ENCODE assay signal across 8 cellular contexts in the genomic region with DNA sequence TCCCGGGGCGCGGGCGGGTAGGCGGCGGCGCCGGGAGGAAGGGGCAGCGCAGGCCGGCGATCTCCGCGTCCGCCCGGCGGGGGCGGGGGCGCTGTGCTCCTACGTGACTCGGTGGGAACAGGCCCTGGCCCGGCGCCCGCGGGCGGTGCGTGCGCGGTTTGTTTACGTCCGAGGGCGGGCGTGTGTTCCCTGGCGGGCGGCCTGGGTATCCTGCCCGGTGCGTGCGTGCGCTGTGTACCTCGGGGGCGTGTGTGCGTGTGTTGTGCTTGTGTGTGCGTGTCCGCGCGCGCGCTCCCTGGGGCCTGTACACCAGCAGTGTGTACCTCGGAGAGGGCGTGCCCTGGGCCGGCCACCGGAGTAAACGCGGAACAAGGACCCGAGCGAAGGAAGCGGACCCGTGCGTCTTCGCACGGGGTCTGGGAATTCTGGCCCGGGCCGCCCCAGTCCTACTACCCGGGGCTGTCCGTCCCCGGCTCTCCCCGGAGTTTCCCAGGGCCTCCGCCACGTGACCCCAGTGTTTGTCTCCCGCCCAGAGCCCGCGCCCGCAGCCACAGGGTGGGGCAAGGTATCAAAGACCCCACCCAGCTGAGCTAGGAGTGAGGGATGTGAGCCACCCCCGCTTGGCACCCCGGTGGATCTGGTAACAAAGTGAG. TPM values are rescaled to one million over a fixed set of nuclear protein-coding genes. Genes with fewer than 3 reads are reported as not detected.
DNase-seq lines count a peak whose midpoint lies in the region; ATAC-seq and TF ChIP-seq lines count a peak whose summit lies in the region.

No MANE protein-coding gene starts in this region.

- TF ChIP-seq CTCF in HEK293 (tag by site-specific recombination; IDR thresholded peaks at IDR 0.05) (peak; percentile 87), suprapubic skin (IDR thresholded peaks at IDR 0.05) (no peak)

- TF ChIP-seq POLR2A in suprapubic skin (IDR thresholded peaks at IDR 0.05) = no peak

- H3K4me3 ChIP-seq in HEK293 (ENCODE audit: low read depth, low read length) (peak overlapping the region; percentile 64), esophagus (ENCODE audit: low read depth in 1 of 2, low read length in 2 of 2) (peak overlapping the region; percentile 64 to 74), muscle layer of colon (ENCODE audit: low read depth in 1 of 2, low read length in 2 of 2) (peak overlapping the region; percentile 77 to 80), suprapubic skin (peak overlapping the region; percentile 95)

- ATAC-seq in activated T-cell treated with anti-CD3 and anti-CD28 coated beads, Interleukin-2, amount 50 U/mL, for 4 hours = peak; percentile 53 to 56
- ATAC-seq in GM18858 (IDR thresholded peaks at IDR 0.05; ENCODE audit: unreplicated experiment) = no peak

- H3K27me3 ChIP-seq in esophagus (ENCODE audit: control insufficient read depth in 1 of 2, insufficient read depth in 2 of 2, low read length in 2 of 2) = no peaks in the 10 kb centered on the region
- H3K27me3 ChIP-seq in muscle layer of colon (ENCODE audit: control insufficient read depth in 1 of 2, insufficient read depth in 2 of 2, low read length in 2 of 2) = no peaks in the 10 kb centered on the region
- no peaks in the 10 kb centered on the region for H3K27me3 ChIP-seq in suprapubic skin

- H3K4me3 Mint-ChIP-seq in activated T-cell treated with anti-CD3 and anti-CD28 coated beads, Interleukin-2, amount 50 U/mL, for 4 hours = peak overlapping the region; percentile 84

- H3K9me3 ChIP-seq in HEK293 (ENCODE audit: control insufficient read depth, insufficient read depth, low read depth, low read length) = no peaks in the 10 kb centered on the region
- H3K9me3 ChIP-seq in esophagus (ENCODE audit: control insufficient read depth in 2 of 2, insufficient read depth in 1 of 2, low read depth in 1 of 2, low read length in 1 of 2) = no peaks in the 10 kb centered on the region
- no peaks in the 10 kb centered on the region for H3K9me3 ChIP-seq in muscle layer of colon (ENCODE audit: low read length)
- H3K9me3 ChIP-seq in suprapubic skin = no peaks in the 10 kb centered on the region

- H3K36me3 ChIP-seq in HEK293 (ENCODE audit: control insufficient read depth in 2 of 2, insufficient read depth in 1 of 2, low read length in 2 of 2) (no peaks in the 10 kb centered on the region), esophagus (ENCODE audit: control insufficient read depth in 2 of 2, insufficient read depth in 2 of 2, low read length in 1 of 2) (peaks cover 0 to 2% of the 10 kb centered on the region in 2 donors), muscle layer of colon (ENCODE audit: insufficient read depth, low read length) (no peaks in the 10 kb centered on the region), suprapubic skin (no peaks in the 10 kb centered on the region)

- peak; percentile 83 for DNase-seq in GM03348 (ENCODE audit: low spot score)
- DNase-seq in NCI-H526 (lab: John Stamatoyannopoulos, UW) = peak; percentile 27 to 66
- DNase-seq in activated T-cell treated with anti-CD3 and anti-CD28 coated beads, Interleukin-2, amount 50 U/mL, for 4 hours = peak; percentile 32
- peak; percentile 95 to 97 for DNase-seq in suprapubic skin (ENCODE audit: low spot score in 2 of 2)

- TF ChIP-seq EP300 in suprapubic skin (IDR thresholded peaks at IDR 0.05) = peak; percentile 85

- peak overlapping the region; percentile 41 for H3K9ac ChIP-seq in muscle layer of colon (ENCODE audit: low read length)

- H3K4me1 Mint-ChIP-seq in activated T-cell treated with anti-CD3 and anti-CD28 coated beads, Interleukin-2, amount 50 U/mL, for 4 hours (ENCODE audit: low read depth) = peaks cover 30% of the 10 kb centered on the region

- H3K4me1 ChIP-seq in HEK293 (ENCODE audit: control insufficient read depth, insufficient read depth, low read length) (no peaks in the 10 kb centered on the region), esophagus (ENCODE audit: control insufficient read depth in 2 of 2, insufficient read depth in 2 of 2, low read length in 1 of 2) (peaks cover 0 to 3% of the 10 kb centered on the region in 2 donors), muscle layer of colon (ENCODE audit: insufficient read depth, low read length) (peaks cover 37% of the 10 kb centered on the region), suprapubic skin (peaks cover 37% of the 10 kb centered on the region)

- POLR2A ChIA-PET in HEK293 (lab: Yijun Ruan, JAX) = interaction anchor here (0.6 to 2.1 kb wide), 5 partner anchors 19 to 283 kb away, joined by 3 to 12 read pairs (median 3); a partner anchor contains a TSS

- 0% methylated on average over 65 to 74 of the region's 74 CpGs for WGBS in esophagus, 2 donors
- 0% methylated on average over 10 of the region's 74 CpGs for WGBS in suprapubic skin

- H3K27ac ChIP-seq in HEK293 (ENCODE audit: extremely low read depth, low read depth, low read length) = no peak overlapping the region
- peak overlapping the region; percentile 98 to 99 for H3K27ac ChIP-seq in esophagus (ENCODE audit: low read depth in 2 of 2, low read length in 1 of 2)
- peak overlapping the region; percentile 85 for H3K27ac ChIP-seq in muscle layer of colon (ENCODE audit: low read depth, low read length)
- peak overlapping the region; percentile 100 for H3K27ac ChIP-seq in suprapubic skin

- H3K27me3 Mint-ChIP-seq in activated T-cell treated with anti-CD3 and anti-CD28 coated beads, Interleukin-2, amount 50 U/mL, for 4 hours (ENCODE audit: low read depth) = no peaks in the 10 kb centered on the region

- no peaks in the 10 kb centered on the region for H3K9me3 Mint-ChIP-seq in activated T-cell treated with anti-CD3 and anti-CD28 coated beads, Interleukin-2, amount 50 U/mL, for 4 hours

- no peaks in the 10 kb centered on the region for H3K36me3 Mint-ChIP-seq in activated T-cell treated with anti-CD3 and anti-CD28 coated beads, Interleukin-2, amount 50 U/mL, for 4 hours (ENCODE audit: insufficient read depth)

- CTCF ChIA-PET in HEK293 (lab: Yijun Ruan, JAX) = interaction anchor here (0.7 to 0.8 kb wide), 3 partner anchors 10 to 151 kb away, joined by 3 to 5 read pairs (median 4); no protein-coding TSS in a partner anchor

TF ChIP-seq in HEK293, 187 proteins besides CTCF, POLR2A, EP300 and RAD21 (continues in another document):
- TF ChIP-seq OSR2 (tag by site-specific recombination; IDR thresholded peaks at IDR 0.05) (no peak), ZNF169 (tag by site-specific recombination; IDR thresholded peaks at IDR 0.05) (no peak), ZNF211 (tag by site-specific recombination; IDR thresholded peaks at IDR 0.05; ENCODE audit: low read depth) (no peak), FEZF1 (tag by site-specific recombination; IDR thresholded peaks at IDR 0.05) (no peak), ZNF416 (tag by site-specific recombination; IDR thresholded peaks at IDR 0.05) (no peak), SALL2 (tag by site-specific recombination; IDR thresholded peaks at IDR 0.05; ENCODE audit: borderline replicate concordance) (no peak), ZNF174 (tag by site-specific recombination; IDR thresholded peaks at IDR 0.05) (no peak), ZNF114 (tag by site-specific recombination; IDR thresholded peaks at IDR 0.05) (no peak), ZNF837 (tag by site-specific recombination; IDR thresholded peaks at IDR 0.05) (no peak), TRIM28 (IDR thresholded peaks at IDR 0.05; ENCODE audit: borderline replicate concordance, low read length) (no peak), ZNF510 (tag by site-specific recombination; IDR thresholded peaks at IDR 0.05; ENCODE audit: insufficient replicate concordance) (no peak), ZNF157 (tag by site-specific recombination; IDR thresholded peaks at IDR 0.05) (no peak), ZNF48 (tag by site-specific recombination; IDR thresholded peaks at IDR 0.05) (no peak), SP2 (tag by site-specific recombination; IDR thresholded peaks at IDR 0.05) (peak; percentile 72), ZNF544 (tag by site-specific recombination; IDR thresholded peaks at IDR 0.05) (no peak)
- TF ChIP-seq, protein P1, sequence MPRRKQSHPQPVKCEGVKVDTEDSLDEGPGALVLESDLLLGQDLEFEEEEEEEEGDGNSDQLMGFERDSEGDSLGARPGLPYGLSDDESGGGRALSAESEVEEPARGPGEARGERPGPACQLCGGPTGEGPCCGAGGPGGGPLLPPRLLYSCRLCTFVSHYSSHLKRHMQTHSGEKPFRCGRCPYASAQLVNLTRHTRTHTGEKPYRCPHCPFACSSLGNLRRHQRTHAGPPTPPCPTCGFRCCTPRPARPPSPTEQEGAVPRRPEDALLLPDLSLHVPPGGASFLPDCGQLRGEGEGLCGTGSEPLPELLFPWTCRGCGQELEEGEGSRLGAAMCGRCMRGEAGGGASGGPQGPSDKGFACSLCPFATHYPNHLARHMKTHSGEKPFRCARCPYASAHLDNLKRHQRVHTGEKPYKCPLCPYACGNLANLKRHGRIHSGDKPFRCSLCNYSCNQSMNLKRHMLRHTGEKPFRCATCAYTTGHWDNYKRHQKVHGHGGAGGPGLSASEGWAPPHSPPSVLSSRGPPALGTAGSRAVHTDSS (tag by site-specific recombination; IDR thresholded peaks at IDR 0.05) = no peak
- TF ChIP-seq, protein P2, sequence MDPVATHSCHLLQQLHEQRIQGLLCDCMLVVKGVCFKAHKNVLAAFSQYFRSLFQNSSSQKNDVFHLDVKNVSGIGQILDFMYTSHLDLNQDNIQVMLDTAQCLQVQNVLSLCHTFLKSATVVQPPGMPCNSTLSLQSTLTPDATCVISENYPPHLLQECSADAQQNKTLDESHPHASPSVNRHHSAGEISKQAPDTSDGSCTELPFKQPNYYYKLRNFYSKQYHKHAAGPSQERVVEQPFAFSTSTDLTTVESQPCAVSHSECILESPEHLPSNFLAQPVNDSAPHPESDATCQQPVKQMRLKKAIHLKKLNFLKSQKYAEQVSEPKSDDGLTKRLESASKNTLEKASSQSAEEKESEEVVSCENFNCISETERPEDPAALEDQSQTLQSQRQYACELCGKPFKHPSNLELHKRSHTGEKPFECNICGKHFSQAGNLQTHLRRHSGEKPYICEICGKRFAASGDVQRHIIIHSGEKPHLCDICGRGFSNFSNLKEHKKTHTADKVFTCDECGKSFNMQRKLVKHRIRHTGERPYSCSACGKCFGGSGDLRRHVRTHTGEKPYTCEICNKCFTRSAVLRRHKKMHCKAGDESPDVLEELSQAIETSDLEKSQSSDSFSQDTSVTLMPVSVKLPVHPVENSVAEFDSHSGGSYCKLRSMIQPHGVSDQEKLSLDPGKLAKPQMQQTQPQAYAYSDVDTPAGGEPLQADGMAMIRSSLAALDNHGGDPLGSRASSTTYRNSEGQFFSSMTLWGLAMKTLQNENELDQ (tag by site-specific recombination; IDR thresholded peaks at IDR 0.05; ENCODE audit: low read depth) = no peak

RNA-seq across cellular contexts. Expression of a gene that starts 0.8 kb away (rescaled TPM):
- total RNA-seq in activated T-cell treated with anti-CD3 and anti-CD28 coated beads, Interleukin-2, amount 50 U/mL, for 4 hours = 10 to 100 TPM in 2 of 3 donors, 1 to 10 TPM in 1; 8.9 to 12.2 (median 10.7) TPM
- 10 to 100 TPM; 34.7 to 99.6 TPM for polyA plus RNA-seq in esophagus
- total RNA-seq in suprapubic skin = 10 to 100 TPM; 27.3 to 70.1 (median 52.8) TPM

RNA-seq across cellular contexts. Expression of a gene that starts 20.9 kb away (rescaled TPM):
- total RNA-seq in activated T-cell treated with anti-CD3 and anti-CD28 coated beads, Interleukin-2, amount 50 U/mL, for 4 hours = 10 to 100 TPM; 18.1 to 29.8 (median 22.0) TPM
- polyA plus RNA-seq in esophagus = 10 to 100 TPM; 14.5 to 36.3 TPM
- 100 to 1,000 TPM in 1 of 4 donors, 10 to 100 TPM in 3; 49.7 to 178 (median 92.9) TPM for total RNA-seq in suprapubic skin

Comparison
In these comparisons a context has a peak if more than half of its experiments do, and no peak if none do; other contexts are left out.
1. DNase-seq: peak in every context shown above with its lines; median percentile 96 in suprapubic skin; 83 in GM03348; 46 in NCI-H526; 32 in activated T-cell treated with anti-CD3 and anti-CD28 coated beads, Interleukin-2, amount 50 U/mL, for 4 hours.